Comparison of ENCODE assay signal across 13 cellular contexts in the genomic region with DNA sequence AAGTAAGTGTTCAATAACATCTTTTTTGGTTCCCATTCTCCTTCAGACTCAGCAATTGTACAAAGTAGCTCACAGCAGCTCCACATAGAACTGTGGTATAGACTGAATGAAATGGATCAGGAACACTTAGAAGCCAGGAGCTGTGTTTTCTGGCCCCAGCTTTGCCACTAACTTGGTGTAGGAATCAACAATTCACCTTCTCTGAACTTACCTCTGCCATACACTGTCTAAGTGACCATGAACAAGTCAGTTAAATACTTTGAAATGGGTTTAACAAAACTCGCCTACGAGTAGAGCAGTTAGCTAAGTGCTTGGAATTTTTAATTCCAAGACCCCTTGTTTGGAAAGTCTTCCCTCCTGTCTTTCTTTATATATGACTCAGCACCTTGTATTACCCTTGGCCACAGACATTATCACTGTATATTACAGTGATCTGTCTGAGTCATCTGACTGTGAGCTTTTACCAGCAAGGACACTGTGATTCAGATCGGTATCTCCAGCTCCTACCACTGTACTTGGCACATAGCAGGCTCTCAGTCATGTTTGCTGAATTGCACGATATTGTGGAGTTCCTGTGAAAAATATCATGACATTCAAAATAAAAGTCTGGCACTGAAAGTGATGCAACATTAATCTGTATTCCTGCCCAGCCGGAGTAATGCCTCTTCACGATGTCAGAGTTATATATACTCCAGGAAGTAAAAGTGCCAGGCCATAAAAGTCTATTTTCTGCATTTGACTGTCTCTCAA.
A peak's percentile ranks its signal among the peaks of the same experiment; 100 is the strongest.
DNase-seq lines count a peak whose midpoint lies in the region; ATAC-seq and TF ChIP-seq lines count a peak whose summit lies in the region.
"Had no signal": no experiment of that assay in that cellular context is flagged by ENCODE, and none has a peak within 500 bp of the region (broad histone marks: within the 10 kb centered on the region; RNA-seq: fewer than 3 reads in every experiment).

No MANE protein-coding gene starts in this region.

- peaks cover 16% of the 10 kb centered on the region for H3K4me1 ChIP-seq in A673 (ENCODE audit: insufficient read depth, low read length, poor library complexity, severe bottlenecking)
- no peaks in the 10 kb centered on the region for H3K4me1 ChIP-seq in HEK293 (ENCODE audit: control insufficient read depth, insufficient read depth, low read length)
- no peaks in the 10 kb centered on the region for H3K4me1 ChIP-seq in hepatocyte (ENCODE audit: insufficient read depth)
- peaks cover 0 to 8% (median 0%) of the 10 kb centered on the region in 6 donors for H3K4me1 ChIP-seq in spleen
- H3K4me1 ChIP-seq: upper lobe of left lung had no signal

- H3K4me2 ChIP-seq in hepatocyte, result no peak overlapping the region

- H3K27me3 ChIP-seq in A673 (replicated peaks; ENCODE audit: insufficient read depth, low read depth, low read length, poor library complexity) (no peaks in the 10 kb centered on the region), hepatocyte (no peaks in the 10 kb centered on the region), spleen (replicated peaks in 1 of 7) (no peaks in the 10 kb centered on the region)
- H3K27me3 ChIP-seq: dorsolateral prefrontal cortex, upper lobe of left lung had no signal

- intact Hi-C loops in A673 (cut with micrococcal nuclease; ENCODE audit: unreplicated experiment) (no loop called here), cardiac septum (cut with DNase I) (no loop called here), spleen (cut with DNase I; ENCODE audit: low total_unique reads) (no loop called here)

- no TSS peak for BruUV-seq in A673 (replicated peaks; lab: Mats Ljungman, UMichigan)

- no peaks in the 10 kb centered on the region for H3K9me3 ChIP-seq in A673 (ENCODE audit: low read depth, low read length, poor library complexity, severe bottlenecking)
- H3K9me3 ChIP-seq in HEK293 (ENCODE audit: control insufficient read depth, insufficient read depth, low read depth, low read length), result no peaks in the 10 kb centered on the region
- H3K9me3 ChIP-seq in hepatocyte (ENCODE audit: low read depth), result no peaks in the 10 kb centered on the region
- H3K9me3 ChIP-seq in spleen, result no peaks in the 10 kb centered on the region
- H3K9me3 ChIP-seq: upper lobe of left lung had no signal

- no peak overlapping the region for H2AFZ ChIP-seq in hepatocyte

- H3K27ac ChIP-seq in A673 (ENCODE audit: low read depth, low read length, poor library complexity, severe bottlenecking), result peak overlapping the region; percentile 12
- H3K27ac ChIP-seq in HEK293 (ENCODE audit: extremely low read depth, low read depth, low read length), result no peak overlapping the region
- peak overlapping the region; percentile 18 for H3K27ac ChIP-seq in hepatocyte
- peak overlapping the region in 1 of 8 donors; percentile 23 for H3K27ac ChIP-seq in spleen
- H3K27ac ChIP-seq: upper lobe of left lung had no signal

- no peaks in the 10 kb centered on the region for H4K20me1 ChIP-seq in hepatocyte (ENCODE audit: insufficient read depth, poor library complexity, severe bottlenecking)

- H3K36me3 ChIP-seq in A673 (ENCODE audit: insufficient read depth, low read length, poor library complexity, severe bottlenecking) (no peaks in the 10 kb centered on the region), HEK293 (ENCODE audit: control insufficient read depth in 2 of 2, insufficient read depth in 1 of 2, low read length in 2 of 2) (no peaks in the 10 kb centered on the region), hepatocyte (replicated peaks; ENCODE audit: insufficient read depth, low read depth) (no peaks in the 10 kb centered on the region), spleen (no peaks in the 10 kb centered on the region)
- H3K36me3 ChIP-seq: upper lobe of left lung had no signal

- CTCF ChIA-PET in A673 (lab: Charles Lee) (interaction anchor here (1.6 kb wide), 1 partner anchor 8 kb away, joined by 5 read pairs; no protein-coding TSS in a partner anchor), HEK293 (lab: Yijun Ruan, JAX) (interaction anchor here (0.6 to 1.5 kb wide), 4 partner anchors 11 to 78 kb away, joined by 3 read pairs; no protein-coding TSS in a partner anchor)

- no peaks in the 10 kb centered on the region for H3K79me2 ChIP-seq in hepatocyte

- no peak overlapping the region for H3K4me3 ChIP-seq in A673 (ENCODE audit: low read depth, low read length, poor library complexity, severe bottlenecking)
- H3K4me3 ChIP-seq in HEK293 (ENCODE audit: low read depth, low read length), result no peak overlapping the region
- H3K4me3 ChIP-seq in hepatocyte, result no peak overlapping the region
- no peak overlapping the region for H3K4me3 ChIP-seq in spleen
- H3K4me3 ChIP-seq: dorsolateral prefrontal cortex, upper lobe of left lung had no signal

- POLR2A ChIA-PET in A673 (lab: Charles Lee; ENCODE audit: low non-redundant PET), result no interaction called here
- POLR2A ChIA-PET in HEK293 (lab: Yijun Ruan, JAX), result no interaction called here

- WGBS in hepatocyte (ENCODE audit: low lambda C conversion rate, missing lambda C conversion rate), result 69% methylated on average over 6 of the region's 6 CpGs
- 45 to 60% (median 47%) methylated on average over 6 of the region's 6 CpGs for WGBS in spleen, 5 donors

- no peak for TF ChIP-seq POLR2A in spleen (IDR thresholded peaks at IDR 0.05)

- H3K9me2 ChIP-seq in hepatocyte (replicated peaks; ENCODE audit: insufficient read depth), result no peaks in the 10 kb centered on the region

- no peak for TF ChIP-seq CTCF in A673 (conservative IDR thresholded peaks at IDR 0.05; ENCODE audit: low read depth, low read length)
- TF ChIP-seq CTCF in HEK293 (tag by site-specific recombination; IDR thresholded peaks at IDR 0.05), result no peak
- no peak for TF ChIP-seq CTCF in hepatocyte (IDR thresholded peaks at IDR 0.05; ENCODE audit: poor library complexity)
- TF ChIP-seq CTCF in spleen (IDR thresholded peaks at IDR 0.05 in 8 of 11, conservative IDR thresholded peaks at IDR 0.05 in 3 of 11), result no peak

- no peak for ATAC-seq in HG03196 (IDR thresholded peaks at IDR 0.05; ENCODE audit: unreplicated experiment)
- ATAC-seq: activated CD8-positive, alpha-beta T cell treated with anti-CD3 and anti-CD28 coated beads, Interleukin-2, amount 10 ng/mL, durations not matched to agents 7 days and 5 days had no signal

- DNase-seq in A673 (ENCODE audit: low spot score) (peak; percentile 56), SW480 (ENCODE audit: low spot score) (peak; percentile 28), hepatocyte (ENCODE audit: low spot score) (peak; percentile 20), NCI-H2081 treated with DMSO at 0.1 percent for 48 hours (lab: John Stamatoyannopoulos, UW) (no peak), cardiac septum (ENCODE audit: low spot score) (no peak), spleen (no peak)
- DNase-seq: activated CD8-positive, alpha-beta T cell treated with anti-CD3 and anti-CD28 coated beads, Interleukin-2, amount 10 ng/mL, durations not matched to agents 7 days and 5 days; CD4-positive, alpha-beta T cell; dorsolateral prefrontal cortex; stimulated activated CD4-positive, alpha-beta T cell treated with anti-CD3 and anti-CD28 coated beads, Interleukin-1b, Interleukin-23, amount 100 ng/mL, for 48 hours; upper lobe of left lung had no signal

TF ChIP-seq in HEK293, 187 proteins besides CTCF, POLR2A, EP300 and RAD21 (continues in another document):
- TF ChIP-seq ZNF169 (tag by site-specific recombination; IDR thresholded peaks at IDR 0.05) (no peak), ZNF624 (tag by site-specific recombination; IDR thresholded peaks at IDR 0.05) (no peak), ZNF366 (tag by site-specific recombination; conservative IDR thresholded peaks at IDR 0.05) (no peak), ZNF16 (tag by site-specific recombination; IDR thresholded peaks at IDR 0.05; ENCODE audit: low read depth) (no peak), ZNF324 (tag by site-specific recombination; IDR thresholded peaks at IDR 0.05) (no peak), ZNF391 (tag by site-specific recombination; IDR thresholded peaks at IDR 0.05; ENCODE audit: borderline replicate concordance, low read depth) (no peak), ZNF37A (tag by site-specific recombination; IDR thresholded peaks at IDR 0.05) (no peak), GFI1B (tag by site-specific recombination; IDR thresholded peaks at IDR 0.05) (no peak), ZBTB26 (tag by site-specific recombination; optimal IDR thresholded peaks at IDR 0.05) (no peak), ZNF76 (tag by site-specific recombination; IDR thresholded peaks at IDR 0.05; ENCODE audit: borderline replicate concordance, low read depth) (no peak), ZNF664 (tag by site-specific recombination; IDR thresholded peaks at IDR 0.05) (no peak), ZXDB (tag by site-specific recombination; IDR thresholded peaks at IDR 0.05) (no peak)

Comparison
In these comparisons a context has a peak if more than half of its experiments do, and no peak if none do; other contexts are left out.
1. DNase-seq: peak in A673 (single experiment), SW480 (single experiment) and hepatocyte (single experiment); none in NCI-H2081 treated with DMSO at 0.1 percent for 48 hours (single experiment), cardiac septum (single experiment) and spleen (single experiment).